16 cellular contexts compared by ENCODE assay signal in genomic region chr13:39054112-39054511, GRCh38.
DNase-seq lines count a peak whose midpoint lies in the region; ATAC-seq, FAIRE-seq and TF ChIP-seq lines count a peak whose summit lies in the region.
"Had no signal": no experiment of that assay in that cellular context is flagged by ENCODE, and none has a peak within 500 bp of the region (broad histone marks: within the 10 kb centered on the region; RNA-seq: fewer than 3 reads in every experiment).

No MANE protein-coding gene starts in this region.

- ATAC-seq in HG02884 (IDR thresholded peaks at IDR 0.05; ENCODE audit: unreplicated experiment) (peak; percentile 65), GM21576 (IDR thresholded peaks at IDR 0.05; ENCODE audit: unreplicated experiment) (no peak)
- ATAC-seq: K562, T-helper 17 cell had no signal

- FAIRE-seq in GM18507 (lab: Jason Lieb, UNC): peak; percentile 29
- FAIRE-seq: K562 had no signal

- no peak overlapping the region for H3K4me3 Mint-ChIP-seq in nephron progenitor cell
- H3K4me3 Mint-ChIP-seq in activated T-cell treated with anti-CD3 and anti-CD28 coated beads, Interleukin-2, amount 50 U/mL, for 24 hours: no peak overlapping the region
- H3K4me3 Mint-ChIP-seq: CD4-positive, CD25-positive, alpha-beta regulatory T cell; HFFc6; T-helper 17 cell had no signal

- H3K9me3 Mint-ChIP-seq in nephron progenitor cell: peaks cover 30% of the 10 kb centered on the region
- H3K9me3 Mint-ChIP-seq in activated T-cell treated with anti-CD3 and anti-CD28 coated beads, Interleukin-2, amount 50 U/mL, for 24 hours: no peaks in the 10 kb centered on the region
- H3K9me3 Mint-ChIP-seq: HFFc6 had no signal

- no peaks in the 10 kb centered on the region for H3K4me1 Mint-ChIP-seq in nephron progenitor cell
- H3K4me1 Mint-ChIP-seq in activated T-cell treated with anti-CD3 and anti-CD28 coated beads, Interleukin-2, amount 50 U/mL, for 24 hours (ENCODE audit: low read depth): peaks cover 23% of the 10 kb centered on the region

- peak overlapping the region; percentile 60 for H3K27ac Mint-ChIP-seq in nephron progenitor cell
- no peak overlapping the region for H3K27ac Mint-ChIP-seq in activated T-cell treated with anti-CD3 and anti-CD28 coated beads, Interleukin-2, amount 50 U/mL, for 24 hours
- H3K27ac Mint-ChIP-seq: CD4-positive, CD25-positive, alpha-beta regulatory T cell; HFFc6; T-helper 17 cell had no signal

- no peak for TF ChIP-seq CTCF in nephron progenitor cell (IDR thresholded peaks at IDR 0.05)

- no peak for DNase-seq in GM18507 (ENCODE audit: extremely low spot score, insufficient read length, low read depth)
- no peak for DNase-seq in nephron progenitor cell
- DNase-seq in activated T-cell treated with anti-CD3 and anti-CD28 coated beads, Interleukin-2, amount 50 U/mL, for 24 hours: no peak
- DNase-seq in HuH-7.5 (ENCODE audit: low spot score): no peak
- DNase-seq: Caco-2; CD4-positive, CD25-positive, alpha-beta regulatory T cell; EL; HFFc6; NCI-H1436; NCI-H526 treated with DMSO at 0.1 percent for 48 hours; T-helper 17 cell had no signal

- H3K27ac ChIP-seq in angular gyrus (ENCODE audit: low read depth, low read length): peak overlapping the region; percentile 22
- H3K27ac ChIP-seq: RWPE1 had no signal

- H3K36me3 Mint-ChIP-seq in nephron progenitor cell (ENCODE audit: low read depth): peaks cover 34% of the 10 kb centered on the region
- H3K36me3 Mint-ChIP-seq in activated T-cell treated with anti-CD3 and anti-CD28 coated beads, Interleukin-2, amount 50 U/mL, for 24 hours (ENCODE audit: low read depth): peaks cover 41% of the 10 kb centered on the region

- H3K27me3 Mint-ChIP-seq in nephron progenitor cell (ENCODE audit: low read depth, poor library complexity): no peaks in the 10 kb centered on the region
- H3K27me3 Mint-ChIP-seq in activated T-cell treated with anti-CD3 and anti-CD28 coated beads, Interleukin-2, amount 50 U/mL, for 24 hours: no peaks in the 10 kb centered on the region
- H3K27me3 Mint-ChIP-seq: CD4-positive, CD25-positive, alpha-beta regulatory T cell; T-helper 17 cell had no signal
